ENCODE assay signal across 1 cellular context in the genomic region with DNA sequence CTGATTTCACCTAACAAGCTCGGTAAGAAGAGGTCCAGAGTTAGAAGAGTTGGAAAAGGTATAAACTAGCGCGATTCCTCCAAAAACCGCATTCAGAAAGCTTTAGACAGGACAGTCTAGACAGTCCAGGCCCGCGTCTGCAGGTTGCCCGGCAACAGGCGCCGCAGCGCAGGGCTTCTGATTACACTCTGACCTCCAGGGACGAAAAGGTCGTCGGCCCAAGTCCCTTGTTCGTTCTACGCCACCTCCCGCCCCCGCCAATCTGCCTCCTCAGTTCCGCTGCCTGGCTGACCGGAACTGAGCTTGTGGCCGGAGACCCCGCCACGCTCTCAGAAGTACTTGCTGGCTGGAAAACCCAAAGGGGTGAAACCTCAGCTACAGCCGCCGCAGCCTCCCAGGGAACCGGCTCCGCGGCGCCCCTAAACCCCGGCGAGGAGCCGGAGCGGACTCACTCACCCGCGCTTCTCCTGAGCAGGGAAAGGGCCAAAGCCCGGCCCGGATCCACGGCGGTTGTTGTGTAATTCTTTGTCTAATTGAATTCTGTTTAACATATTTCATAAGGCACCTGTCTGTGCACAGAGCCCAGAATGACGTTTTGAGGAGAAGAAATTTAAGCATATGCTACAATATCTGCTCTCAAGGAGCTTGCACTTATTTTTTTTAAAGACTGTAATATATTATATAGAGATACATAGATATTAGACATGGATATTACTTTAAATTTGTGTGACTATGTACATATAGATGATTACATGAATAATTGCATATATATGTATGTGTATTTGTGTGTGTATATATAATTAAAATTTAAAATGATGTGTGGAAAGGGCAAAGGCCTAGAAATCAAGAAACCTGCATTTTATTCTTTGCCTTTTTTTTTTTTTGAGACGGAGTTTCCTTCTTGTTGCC.
TF ChIP-seq lines count a peak whose summit lies in the region.

A gene (minus strand): TSS at position 407 of the 909 bp plus-strand sequence. CDS start 3,826 bp downstream, outside the sequence.

TF ChIP-seq in K562, 482 proteins besides CTCF, POLR2A, EP300 and RAD21 (continued from another document and continues in another):
- TF ChIP-seq, protein P1, sequence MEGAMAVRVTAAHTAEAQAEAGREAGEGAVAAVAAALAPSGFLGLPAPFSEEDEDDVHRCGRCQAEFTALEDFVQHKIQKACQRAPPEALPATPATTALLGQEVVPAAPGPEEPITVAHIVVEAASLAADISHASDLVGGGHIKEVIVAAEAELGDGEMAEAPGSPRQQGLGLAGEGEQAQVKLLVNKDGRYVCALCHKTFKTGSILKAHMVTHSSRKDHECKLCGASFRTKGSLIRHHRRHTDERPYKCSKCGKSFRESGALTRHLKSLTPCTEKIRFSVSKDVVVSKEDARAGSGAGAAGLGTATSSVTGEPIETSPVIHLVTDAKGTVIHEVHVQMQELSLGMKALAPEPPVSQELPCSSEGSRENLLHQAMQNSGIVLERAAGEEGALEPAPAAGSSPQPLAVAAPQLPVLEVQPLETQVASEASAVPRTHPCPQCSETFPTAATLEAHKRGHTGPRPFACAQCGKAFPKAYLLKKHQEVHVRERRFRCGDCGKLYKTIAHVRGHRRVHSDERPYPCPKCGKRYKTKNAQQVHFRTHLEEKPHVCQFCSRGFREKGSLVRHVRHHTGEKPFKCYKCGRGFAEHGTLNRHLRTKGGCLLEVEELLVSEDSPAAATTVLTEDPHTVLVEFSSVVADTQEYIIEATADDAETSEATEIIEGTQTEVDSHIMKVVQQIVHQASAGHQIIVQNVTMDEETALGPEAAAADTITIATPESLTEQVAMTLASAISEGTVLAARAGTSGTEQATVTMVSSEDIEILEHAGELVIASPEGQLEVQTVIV (CRISPR knock-in tag; IDR thresholded peaks at IDR 0.05; ENCODE audit: borderline replicate concordance): no peak
- TF ChIP-seq HCFC1 (IDR thresholded peaks at IDR 0.05; ENCODE audit: low read depth, low read length) (no peak), RBM39 (optimal IDR thresholded peaks at IDR 0.05; ENCODE audit: low read depth, low read length) (no peak), RBM22 (IDR thresholded peaks at IDR 0.05; ENCODE audit: low read depth, low read length, poor library complexity, severe bottlenecking) (peak; percentile 44), FIP1L1 (IDR thresholded peaks at IDR 0.05; ENCODE audit: low read depth, low read length, poor library complexity, severe bottlenecking) (peak; percentile 69), ETV5 (CRISPR knock-in tag; IDR thresholded peaks at IDR 0.05; ENCODE audit: low read depth) (no peak; the same call in 1 of the 2 replicates), RBFOX2 (IDR thresholded peaks at IDR 0.05; ENCODE audit: low read depth, low read length) (peak; percentile 52; the same call in 1 of the 2 replicates), SREBF2 (CRISPR knock-in tag; IDR thresholded peaks at IDR 0.05) (no peak), RFX1 (IDR thresholded peaks at IDR 0.05) (peak; percentile 93), DPF2 (IDR thresholded peaks at IDR 0.05) (peak; percentile 52; the same call in 1 of the 2 replicates), RCOR1 (IDR thresholded peaks at IDR 0.05; ENCODE audit: borderline replicate concordance in 1 of 2, low read depth in 2 of 2, low read length in 2 of 2) (peak in 1 of 2 experiments; percentile 61; a peak in 2 of 4 replicates), ZNF668 (CRISPR knock-in tag; IDR thresholded peaks at IDR 0.05) (no peak), HMGN3 (IDR thresholded peaks at IDR 0.05; ENCODE audit: borderline replicate concordance, extremely low read depth, insufficient read length, low read depth, low read length) (peak; percentile 55), MYC (IDR thresholded peaks at IDR 0.05; ENCODE audit: low read depth, low read length) (0 out of 2 replicates have a peak, but pooled peaks have one; percentile 42), MYC (CRISPR knock-in tag; IDR thresholded peaks at IDR 0.05; ENCODE audit: borderline replicate concordance, low read depth) (no peak), XRCC5 (IDR thresholded peaks at IDR 0.05; ENCODE audit: low read depth, low read length) (peak; percentile 92; the same call in 1 of the 2 replicates), TRIM28 (IDR thresholded peaks at IDR 0.05) (0 out of 2 replicates have a peak, but pooled peaks have one; percentile 27), SRF (CRISPR knock-in tag; IDR thresholded peaks at IDR 0.05) (peak in 1 of 2 experiments; percentile 23; a peak in 1 of 4 replicates), E2F3 (CRISPR knock-in tag; IDR thresholded peaks at IDR 0.05) (peak; percentile 78), MAZ (CRISPR knock-in tag; conservative IDR thresholded peaks at IDR 0.05 in 1 of 2, IDR thresholded peaks at IDR 0.05 in 1 of 2) (peak in 1 of 2 experiments; percentile 74; a peak in 2 of 4 replicates)
- TF ChIP-seq, protein P2, sequence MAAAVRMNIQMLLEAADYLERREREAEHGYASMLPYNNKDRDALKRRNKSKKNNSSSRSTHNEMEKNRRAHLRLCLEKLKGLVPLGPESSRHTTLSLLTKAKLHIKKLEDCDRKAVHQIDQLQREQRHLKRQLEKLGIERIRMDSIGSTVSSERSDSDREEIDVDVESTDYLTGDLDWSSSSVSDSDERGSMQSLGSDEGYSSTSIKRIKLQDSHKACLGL (CRISPR knock-in tag; IDR thresholded peaks at IDR 0.05; ENCODE audit: borderline replicate concordance, poor library complexity, severe bottlenecking): no peak
- TF ChIP-seq, protein P3, sequence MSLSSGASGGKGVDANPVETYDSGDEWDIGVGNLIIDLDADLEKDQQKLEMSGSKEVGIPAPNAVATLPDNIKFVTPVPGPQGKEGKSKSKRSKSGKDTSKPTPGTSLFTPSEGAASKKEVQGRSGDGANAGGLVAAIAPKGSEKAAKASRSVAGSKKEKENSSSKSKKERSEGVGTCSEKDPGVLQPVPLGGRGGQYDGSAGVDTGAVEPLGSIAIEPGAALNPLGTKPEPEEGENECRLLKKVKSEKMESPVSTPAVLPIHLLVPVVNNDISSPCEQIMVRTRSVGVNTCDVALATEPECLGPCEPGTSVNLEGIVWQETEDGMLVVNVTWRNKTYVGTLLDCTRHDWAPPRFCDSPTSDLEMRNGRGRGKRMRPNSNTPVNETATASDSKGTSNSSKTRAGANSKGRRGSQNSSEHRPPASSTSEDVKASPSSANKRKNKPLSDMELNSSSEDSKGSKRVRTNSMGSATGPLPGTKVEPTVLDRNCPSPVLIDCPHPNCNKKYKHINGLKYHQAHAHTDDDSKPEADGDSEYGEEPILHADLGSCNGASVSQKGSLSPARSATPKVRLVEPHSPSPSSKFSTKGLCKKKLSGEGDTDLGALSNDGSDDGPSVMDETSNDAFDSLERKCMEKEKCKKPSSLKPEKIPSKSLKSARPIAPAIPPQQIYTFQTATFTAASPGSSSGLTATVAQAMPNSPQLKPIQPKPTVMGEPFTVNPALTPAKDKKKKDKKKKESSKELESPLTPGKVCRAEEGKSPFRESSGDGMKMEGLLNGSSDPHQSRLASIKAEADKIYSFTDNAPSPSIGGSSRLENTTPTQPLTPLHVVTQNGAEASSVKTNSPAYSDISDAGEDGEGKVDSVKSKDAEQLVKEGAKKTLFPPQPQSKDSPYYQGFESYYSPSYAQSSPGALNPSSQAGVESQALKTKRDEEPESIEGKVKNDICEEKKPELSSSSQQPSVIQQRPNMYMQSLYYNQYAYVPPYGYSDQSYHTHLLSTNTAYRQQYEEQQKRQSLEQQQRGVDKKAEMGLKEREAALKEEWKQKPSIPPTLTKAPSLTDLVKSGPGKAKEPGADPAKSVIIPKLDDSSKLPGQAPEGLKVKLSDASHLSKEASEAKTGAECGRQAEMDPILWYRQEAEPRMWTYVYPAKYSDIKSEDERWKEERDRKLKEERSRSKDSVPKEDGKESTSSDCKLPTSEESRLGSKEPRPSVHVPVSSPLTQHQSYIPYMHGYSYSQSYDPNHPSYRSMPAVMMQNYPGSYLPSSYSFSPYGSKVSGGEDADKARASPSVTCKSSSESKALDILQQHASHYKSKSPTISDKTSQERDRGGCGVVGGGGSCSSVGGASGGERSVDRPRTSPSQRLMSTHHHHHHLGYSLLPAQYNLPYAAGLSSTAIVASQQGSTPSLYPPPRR (CRISPR knock-in tag; IDR thresholded peaks at IDR 0.05; ENCODE audit: borderline replicate concordance): no peak
- TF ChIP-seq, protein P4, sequence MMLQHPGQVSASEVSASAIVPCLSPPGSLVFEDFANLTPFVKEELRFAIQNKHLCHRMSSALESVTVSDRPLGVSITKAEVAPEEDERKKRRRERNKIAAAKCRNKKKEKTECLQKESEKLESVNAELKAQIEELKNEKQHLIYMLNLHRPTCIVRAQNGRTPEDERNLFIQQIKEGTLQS (IDR thresholded peaks at IDR 0.05): 0 out of 2 replicates have a peak, but pooled peaks have one; percentile 9
- TF ChIP-seq, protein P4 (CRISPR knock-in tag; conservative IDR thresholded peaks at IDR 0.05): no peak
- TF ChIP-seq, protein P5, sequence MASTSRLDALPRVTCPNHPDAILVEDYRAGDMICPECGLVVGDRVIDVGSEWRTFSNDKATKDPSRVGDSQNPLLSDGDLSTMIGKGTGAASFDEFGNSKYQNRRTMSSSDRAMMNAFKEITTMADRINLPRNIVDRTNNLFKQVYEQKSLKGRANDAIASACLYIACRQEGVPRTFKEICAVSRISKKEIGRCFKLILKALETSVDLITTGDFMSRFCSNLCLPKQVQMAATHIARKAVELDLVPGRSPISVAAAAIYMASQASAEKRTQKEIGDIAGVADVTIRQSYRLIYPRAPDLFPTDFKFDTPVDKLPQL (IDR thresholded peaks at IDR 0.05; ENCODE audit: extremely low read depth, insufficient read length): no peak
- TF ChIP-seq, protein P6, sequence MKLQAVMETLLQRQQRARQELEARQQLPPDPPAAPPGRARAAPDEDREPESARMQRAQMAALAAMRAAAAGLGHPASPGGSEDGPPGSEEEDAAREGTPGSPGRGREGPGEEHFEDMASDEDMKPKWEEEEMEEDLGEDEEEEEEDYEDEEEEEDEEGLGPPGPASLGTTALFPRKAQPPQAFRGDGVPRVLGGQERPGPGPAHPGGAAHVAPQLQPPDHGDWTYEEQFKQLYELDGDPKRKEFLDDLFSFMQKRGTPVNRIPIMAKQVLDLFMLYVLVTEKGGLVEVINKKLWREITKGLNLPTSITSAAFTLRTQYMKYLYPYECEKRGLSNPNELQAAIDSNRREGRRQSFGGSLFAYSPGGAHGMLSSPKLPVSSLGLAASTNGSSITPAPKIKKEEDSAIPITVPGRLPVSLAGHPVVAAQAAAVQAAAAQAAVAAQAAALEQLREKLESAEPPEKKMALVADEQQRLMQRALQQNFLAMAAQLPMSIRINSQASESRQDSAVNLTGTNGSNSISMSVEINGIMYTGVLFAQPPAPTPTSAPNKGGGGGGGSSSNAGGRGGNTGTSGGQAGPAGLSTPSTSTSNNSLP (IDR thresholded peaks at IDR 0.05; ENCODE audit: borderline replicate concordance, low read depth, low read length): peak; percentile 68; the same call in 1 of the 2 replicates
- TF ChIP-seq, protein P7, sequence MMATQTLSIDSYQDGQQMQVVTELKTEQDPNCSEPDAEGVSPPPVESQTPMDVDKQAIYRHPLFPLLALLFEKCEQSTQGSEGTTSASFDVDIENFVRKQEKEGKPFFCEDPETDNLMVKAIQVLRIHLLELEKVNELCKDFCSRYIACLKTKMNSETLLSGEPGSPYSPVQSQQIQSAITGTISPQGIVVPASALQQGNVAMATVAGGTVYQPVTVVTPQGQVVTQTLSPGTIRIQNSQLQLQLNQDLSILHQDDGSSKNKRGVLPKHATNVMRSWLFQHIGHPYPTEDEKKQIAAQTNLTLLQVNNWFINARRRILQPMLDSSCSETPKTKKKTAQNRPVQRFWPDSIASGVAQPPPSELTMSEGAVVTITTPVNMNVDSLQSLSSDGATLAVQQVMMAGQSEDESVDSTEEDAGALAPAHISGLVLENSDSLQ (IDR thresholded peaks at IDR 0.05): peak; percentile 45
- TF ChIP-seq, protein P8, sequence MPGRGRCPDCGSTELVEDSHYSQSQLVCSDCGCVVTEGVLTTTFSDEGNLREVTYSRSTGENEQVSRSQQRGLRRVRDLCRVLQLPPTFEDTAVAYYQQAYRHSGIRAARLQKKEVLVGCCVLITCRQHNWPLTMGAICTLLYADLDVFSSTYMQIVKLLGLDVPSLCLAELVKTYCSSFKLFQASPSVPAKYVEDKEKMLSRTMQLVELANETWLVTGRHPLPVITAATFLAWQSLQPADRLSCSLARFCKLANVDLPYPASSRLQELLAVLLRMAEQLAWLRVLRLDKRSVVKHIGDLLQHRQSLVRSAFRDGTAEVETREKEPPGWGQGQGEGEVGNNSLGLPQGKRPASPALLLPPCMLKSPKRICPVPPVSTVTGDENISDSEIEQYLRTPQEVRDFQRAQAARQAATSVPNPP (IDR thresholded peaks at IDR 0.05; ENCODE audit: borderline replicate concordance, insufficient read depth, insufficient read length): no peak
- TF ChIP-seq, protein P9, sequence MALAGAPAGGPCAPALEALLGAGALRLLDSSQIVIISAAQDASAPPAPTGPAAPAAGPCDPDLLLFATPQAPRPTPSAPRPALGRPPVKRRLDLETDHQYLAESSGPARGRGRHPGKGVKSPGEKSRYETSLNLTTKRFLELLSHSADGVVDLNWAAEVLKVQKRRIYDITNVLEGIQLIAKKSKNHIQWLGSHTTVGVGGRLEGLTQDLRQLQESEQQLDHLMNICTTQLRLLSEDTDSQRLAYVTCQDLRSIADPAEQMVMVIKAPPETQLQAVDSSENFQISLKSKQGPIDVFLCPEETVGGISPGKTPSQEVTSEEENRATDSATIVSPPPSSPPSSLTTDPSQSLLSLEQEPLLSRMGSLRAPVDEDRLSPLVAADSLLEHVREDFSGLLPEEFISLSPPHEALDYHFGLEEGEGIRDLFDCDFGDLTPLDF (CRISPR knock-in tag; IDR thresholded peaks at IDR 0.05): peak; percentile 78
- TF ChIP-seq, protein P10, sequence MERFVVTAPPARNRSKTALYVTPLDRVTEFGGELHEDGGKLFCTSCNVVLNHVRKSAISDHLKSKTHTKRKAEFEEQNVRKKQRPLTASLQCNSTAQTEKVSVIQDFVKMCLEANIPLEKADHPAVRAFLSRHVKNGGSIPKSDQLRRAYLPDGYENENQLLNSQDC (CRISPR knock-in tag; IDR thresholded peaks at IDR 0.05): no peak
